In the genomic region with DNA sequence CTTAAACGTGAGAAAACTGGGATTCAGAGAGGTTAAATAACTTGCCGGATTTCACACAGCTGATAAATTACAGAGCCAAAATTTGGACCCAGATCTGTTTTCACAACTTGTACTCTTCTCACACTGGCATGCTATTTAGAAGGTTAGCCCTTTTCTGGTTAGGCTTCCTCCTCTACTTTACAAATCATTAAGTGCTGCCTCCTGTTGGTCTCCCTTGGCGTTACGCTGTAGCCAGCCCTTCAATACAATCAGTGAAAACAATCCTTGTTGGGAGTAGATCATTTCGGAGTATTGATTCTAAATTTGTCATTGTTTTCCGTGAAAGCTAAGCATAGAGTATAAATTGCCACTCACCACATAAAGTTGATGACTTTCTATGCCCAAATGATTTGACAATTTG, we compare ENCODE assay signal across 10 cellular contexts.
A peak's percentile ranks its signal among the peaks of the same experiment; 100 is the strongest.
DNase-seq lines count a peak whose midpoint lies in the region; ATAC-seq and TF ChIP-seq lines count a peak whose summit lies in the region.
"Had no signal": no experiment of that assay in that cellular context is flagged by ENCODE, and none has a peak within 500 bp of the region (broad histone marks: within the 10 kb centered on the region; RNA-seq: fewer than 3 reads in every experiment).

No MANE protein-coding gene starts in this region.

- H3K18ac ChIP-seq in mesendoderm (ENCODE audit: low read length): no peak overlapping the region

- no peak overlapping the region for H2BK5ac ChIP-seq in mesendoderm (ENCODE audit: low read length)

- CTCF ChIA-PET in activated naive CD4-positive, alpha-beta T cell treated with anti-CD3 and anti-CD28 coated beads, Interleukin-2, amount 10 ng/mL, durations not matched to agents 7 days and 5 days (lab: Charles Lee): interaction anchor here (0.8 to 2.0 kb wide), 4 partner anchors 18 to 248 kb away, joined by 3 to 9 read pairs (median 5); no protein-coding TSS in a partner anchor

- H3K36me3 ChIP-seq in GM06990 (ENCODE audit: control insufficient read depth, insufficient read depth, low read length): no peaks in the 10 kb centered on the region
- H3K36me3 ChIP-seq in mesendoderm (ENCODE audit: control insufficient read depth, insufficient read depth, low read length): no peaks in the 10 kb centered on the region
- H3K36me3 ChIP-seq: pancreas had no signal

- no peak for ATAC-seq in HG03457 (IDR thresholded peaks at IDR 0.05; ENCODE audit: unreplicated experiment)
- ATAC-seq in stimulated activated naive B cell treated with anti-CD40 and anti-IgM and Interleukin-4, amounts not matched to agents 10 μg/mL and 1 μg/mL and 100 μg/mL, for 72 hours (replicated peaks): no peak
- ATAC-seq: pancreas had no signal

- H3K27ac ChIP-seq in HL-60 (replicated peaks): no peak overlapping the region
- H3K27ac ChIP-seq in mesendoderm (ENCODE audit: low read depth, low read length): no peak overlapping the region
- H3K27ac ChIP-seq: pancreas had no signal

- no peak overlapping the region for H3K27ac Mint-ChIP-seq in activated naive CD4-positive, alpha-beta T cell treated with anti-CD3 and anti-CD28 coated beads, Interleukin-2, amount 10 ng/mL, durations not matched to agents 7 days and 5 days
- no peak overlapping the region for H3K27ac Mint-ChIP-seq in stimulated activated naive B cell treated with anti-CD40 and anti-IgM and Interleukin-4, amounts not matched to agents 10 μg/mL and 1 μg/mL and 100 μg/mL, for 72 hours

- H4K5ac ChIP-seq in mesendoderm (ENCODE audit: low read length): no peak overlapping the region

- H3K4me1 ChIP-seq in mesendoderm (ENCODE audit: control insufficient read depth, low read depth, low read length): no peaks in the 10 kb centered on the region
- H3K4me1 ChIP-seq: pancreas had no signal

- no peak overlapping the region for H3K23ac ChIP-seq in mesendoderm (ENCODE audit: low read length)

- TF ChIP-seq CTCF in GM06990 (IDR thresholded peaks at IDR 0.05; ENCODE audit: insufficient read depth, low read length, poor library complexity, severe bottlenecking) (peak; percentile 44), HL-60 (IDR thresholded peaks at IDR 0.05; ENCODE audit: insufficient read depth, low read length) (peak; percentile 30)

- DNase-seq in GM06990 (ENCODE audit: extremely low read depth, insufficient read length) (no peak), HL-60 (ENCODE audit: low read depth in 1 of 2, low spot score in 1 of 2) (peak in 1 of 2 experiments; percentile 26), mesendoderm (peak; percentile 43), anterior cingulate cortex (lab: John Stamatoyannopoulos, UW) (no peak)
- DNase-seq in activated naive CD4-positive, alpha-beta T cell treated with anti-CD3 and anti-CD28 coated beads, Interleukin-2, amount 10 ng/mL, durations not matched to agents 7 days and 5 days: peak; percentile 51
- no peak for DNase-seq in stimulated activated naive B cell treated with anti-CD40 and anti-IgM and Interleukin-4, amounts not matched to agents 10 μg/mL and 1 μg/mL and 100 μg/mL, for 72 hours
- DNase-seq: NCI-H524, pancreas had no signal

- H3K9me3 Mint-ChIP-seq in activated naive CD4-positive, alpha-beta T cell treated with anti-CD3 and anti-CD28 coated beads, Interleukin-2, amount 10 ng/mL, durations not matched to agents 7 days and 5 days: no peaks in the 10 kb centered on the region
- H3K9me3 Mint-ChIP-seq in stimulated activated naive B cell treated with anti-CD40 and anti-IgM and Interleukin-4, amounts not matched to agents 10 μg/mL and 1 μg/mL and 100 μg/mL, for 72 hours: no peaks in the 10 kb centered on the region
- H3K9me3 Mint-ChIP-seq: central memory CD8-positive, alpha-beta T cell had no signal

- no peaks in the 10 kb centered on the region for H3K27me3 Mint-ChIP-seq in activated naive CD4-positive, alpha-beta T cell treated with anti-CD3 and anti-CD28 coated beads, Interleukin-2, amount 10 ng/mL, durations not matched to agents 7 days and 5 days
- no peaks in the 10 kb centered on the region for H3K27me3 Mint-ChIP-seq in stimulated activated naive B cell treated with anti-CD40 and anti-IgM and Interleukin-4, amounts not matched to agents 10 μg/mL and 1 μg/mL and 100 μg/mL, for 72 hours
- H3K27me3 Mint-ChIP-seq: central memory CD8-positive, alpha-beta T cell had no signal

- H3K79me2 ChIP-seq in mesendoderm (ENCODE audit: control insufficient read depth, insufficient read depth, low read length): no peaks in the 10 kb centered on the region

- H3K56ac ChIP-seq in mesendoderm (ENCODE audit: low read length): no peak overlapping the region

- no CpG with 5 or more reads among the region's 6 CpGs for WGBS in mesendoderm (ENCODE audit: extremely low coverage, insufficient coverage, low lambda C conversion rate)

- H2AK5ac ChIP-seq in mesendoderm (ENCODE audit: low read length): no peak overlapping the region

- H3K27me3 ChIP-seq in GM06990 (replicated peaks; ENCODE audit: control insufficient read depth, insufficient read depth, low read length) (no peaks in the 10 kb centered on the region), HL-60 (ENCODE audit: insufficient read depth, poor library complexity, severe bottlenecking) (no peaks in the 10 kb centered on the region), mesendoderm (ENCODE audit: insufficient read depth, low read length, poor library complexity) (no peaks in the 10 kb centered on the region)
- H3K27me3 ChIP-seq: pancreas had no signal

- H3K4me1 Mint-ChIP-seq in activated naive CD4-positive, alpha-beta T cell treated with anti-CD3 and anti-CD28 coated beads, Interleukin-2, amount 10 ng/mL, durations not matched to agents 7 days and 5 days: peaks cover 12% of the 10 kb centered on the region
- peaks cover 8 to 13% of the 10 kb centered on the region in 2 donors for H3K4me1 Mint-ChIP-seq in stimulated activated naive B cell treated with anti-CD40 and anti-IgM and Interleukin-4, amounts not matched to agents 10 μg/mL and 1 μg/mL and 100 μg/mL, for 72 hours

- no peak overlapping the region for H2BK15ac ChIP-seq in mesendoderm (replicated peaks; ENCODE audit: low read depth)

- H3K4me3 ChIP-seq in GM06990 (replicated peaks; ENCODE audit: low read depth, low read length) (no peak overlapping the region), HL-60 (replicated peaks; ENCODE audit: insufficient read depth, low read length) (no peak overlapping the region), mesendoderm (ENCODE audit: low read length) (no peak overlapping the region)
- H3K4me3 ChIP-seq: pancreas had no signal

- H4K8ac ChIP-seq in mesendoderm (ENCODE audit: low read depth, low read length): no peak overlapping the region

- H3K4ac ChIP-seq in mesendoderm (ENCODE audit: low read depth, low read length): no peak overlapping the region

- no peak overlapping the region for H3K4me2 ChIP-seq in mesendoderm (ENCODE audit: low read length)

- no peak overlapping the region for H3K9ac ChIP-seq in mesendoderm (ENCODE audit: low read length)

- H3K4me3 Mint-ChIP-seq in activated naive CD4-positive, alpha-beta T cell treated with anti-CD3 and anti-CD28 coated beads, Interleukin-2, amount 10 ng/mL, durations not matched to agents 7 days and 5 days: no peak overlapping the region
- H3K4me3 Mint-ChIP-seq in stimulated activated naive B cell treated with anti-CD40 and anti-IgM and Interleukin-4, amounts not matched to agents 10 μg/mL and 1 μg/mL and 100 μg/mL, for 72 hours: no peak overlapping the region
- H3K4me3 Mint-ChIP-seq: central memory CD8-positive, alpha-beta T cell had no signal

- no peaks in the 10 kb centered on the region for H3K79me1 ChIP-seq in mesendoderm (ENCODE audit: low read length)

- no peak overlapping the region for H2BK120ac ChIP-seq in mesendoderm (ENCODE audit: low read depth, low read length)

- H3K36me3 Mint-ChIP-seq in activated naive CD4-positive, alpha-beta T cell treated with anti-CD3 and anti-CD28 coated beads, Interleukin-2, amount 10 ng/mL, durations not matched to agents 7 days and 5 days: peaks cover 28% of the 10 kb centered on the region
- H3K36me3 Mint-ChIP-seq in stimulated activated naive B cell treated with anti-CD40 and anti-IgM and Interleukin-4, amounts not matched to agents 10 μg/mL and 1 μg/mL and 100 μg/mL, for 72 hours: peaks cover 3 to 14% of the 10 kb centered on the region in 2 donors

Comparison
In these comparisons a context has a peak if more than half of its experiments do, and no peak if none do; other contexts are left out.
1. DNase-seq: peak in activated naive CD4-positive, alpha-beta T cell treated with anti-CD3 and anti-CD28 coated beads, Interleukin-2, amount 10 ng/mL, durations not matched to agents 7 days and 5 days (single experiment) and mesendoderm (single experiment); none in GM06990 (single experiment), anterior cingulate cortex (0 of 58) and stimulated activated naive B cell treated with anti-CD40 and anti-IgM and Interleukin-4, amounts not matched to agents 10 μg/mL and 1 μg/mL and 100 μg/mL, for 72 hours (single experiment).